ENCODE assay signal across 16 cellular contexts in genomic region chr3:149449799-149450198, GRCh38. TPM values are rescaled to one million over a fixed set of nuclear protein-coding genes. Genes with fewer than 3 reads are reported as not detected.
DNase-seq lines count a peak whose midpoint lies in the region; ATAC-seq and TF ChIP-seq lines count a peak whose summit lies in the region.
"Had no signal": no experiment of that assay in that cellular context is flagged by ENCODE, and none has a peak within 500 bp of the region (broad histone marks: within the 10 kb centered on the region; RNA-seq: fewer than 3 reads in every experiment).

No MANE protein-coding gene starts in this region.

- H3K27me3 ChIP-seq in ACC112 (ENCODE audit: insufficient read depth, low read length) (no peaks in the 10 kb centered on the region), IMR-90 (ENCODE audit: control insufficient read depth, insufficient read depth, low read length) (no peaks in the 10 kb centered on the region), ectodermal cell (ENCODE audit: control insufficient read depth, insufficient read depth, low read length, poor library complexity, severe bottlenecking) (no peaks in the 10 kb centered on the region)
- H3K27me3 ChIP-seq: gastroesophageal sphincter, pancreas had no signal

- H4K20me1 ChIP-seq in IMR-90 (ENCODE audit: insufficient read depth, low read length), result no peaks in the 10 kb centered on the region

- no peak overlapping the region for H3K27ac ChIP-seq in ACC112 (ENCODE audit: low read depth, low read length)
- peak overlapping the region; percentile 19; the same call in 1 of the 2 replicates for H3K27ac ChIP-seq in IMR-90 (ENCODE audit: insufficient read depth, low read length)
- peak overlapping the region; percentile 52 for H3K27ac ChIP-seq in ectodermal cell (ENCODE audit: insufficient read depth, low read depth, low read length, poor library complexity, severe bottlenecking)
- H3K27ac ChIP-seq: gastroesophageal sphincter, pancreas, WERI-Rb-1 had no signal

- H3K4me3 ChIP-seq in ACC112 (ENCODE audit: low read depth, low read length), result no peak overlapping the region
- H3K4me3 ChIP-seq in IMR-90 (ENCODE audit: insufficient read depth, low read depth, low read length), result no peak overlapping the region
- H3K4me3 ChIP-seq in ectodermal cell (ENCODE audit: insufficient read depth, low read depth, low read length), result no peak overlapping the region
- H3K4me3 ChIP-seq: gastroesophageal sphincter, pancreas had no signal

- POLR2A ChIA-PET in IMR-90 (lab: Charles Lee; ENCODE audit: unreplicated experiment), result no interaction called here

- WGBS in IMR-90 (ENCODE audit: extremely low coverage in 2 of 2, insufficient read length in 1 of 2), 2 experiments, result no CpG with 5 or more reads among the region's 4 CpGs
- 45 to 61% methylated on average over 2 to 4 of the region's 4 CpGs for WGBS in ectodermal cell, 2 experiments

- peak overlapping the region; percentile 61; the same call in 1 of the 2 replicates for H3K23ac ChIP-seq in IMR-90 (ENCODE audit: low read depth, low read length)

- peak overlapping the region; percentile 32; the same call in 1 of the 2 replicates for H3K56ac ChIP-seq in IMR-90 (ENCODE audit: extremely low read depth, insufficient read depth, low read length)

- peak overlapping the region; percentile 68 for H4K91ac ChIP-seq in IMR-90 (ENCODE audit: insufficient read depth, low read depth, low read length)

- peak overlapping the region; percentile 91 for H2BK120ac ChIP-seq in IMR-90 (ENCODE audit: low read depth, low read length)

- peak overlapping the region; percentile 83 for H2BK20ac ChIP-seq in IMR-90 (ENCODE audit: low read depth, low read length)

- CTCF ChIA-PET in IMR-90 (lab: Yijun Ruan, JAX), result no interaction called here

- dilution Hi-C loops in IMR-90 (cut with HindIII; ENCODE audit: low sequenced_read_pairs, unreplicated experiment), result no loop called here

- peak overlapping the region; percentile 35 for H4K5ac ChIP-seq in IMR-90 (ENCODE audit: low read depth, low read length)

- H3K9me3 Mint-ChIP-seq in mesothelial cell of epicardium, result peaks cover 18% of the 10 kb centered on the region
- peaks cover 13% of the 10 kb centered on the region for H3K9me3 Mint-ChIP-seq in natural killer cell treated with Interleukin-12 subunit alpha and Interleukin-12 subunit beta and Interleukin-15 and Interleukin-18, amount 100 ng/mL, for 72 hours

- H3K4me1 ChIP-seq in ACC112 (ENCODE audit: control insufficient read depth, insufficient read depth, low read length, unreplicated experiment) (peaks cover 34% of the 10 kb centered on the region), IMR-90 (ENCODE audit: control insufficient read depth, insufficient read depth, low read length) (peaks cover 12% of the 10 kb centered on the region), ectodermal cell (ENCODE audit: control insufficient read depth, insufficient read depth, low read length) (no peaks in the 10 kb centered on the region)
- H3K4me1 ChIP-seq: pancreas had no signal

- peak overlapping the region; percentile 67 to 73; a peak in 3 of 4 replicates for H4K8ac ChIP-seq in IMR-90 (ENCODE audit: low read depth in 2 of 2, low read length in 2 of 2)

- H3K9me3 ChIP-seq in IMR-90 (ENCODE audit: control insufficient read depth, insufficient read depth, low read length) (peaks cover 5% of the 10 kb centered on the region; the same call in 1 of the 2 replicates), ectodermal cell (ENCODE audit: control insufficient read depth, low read length) (peaks cover 2% of the 10 kb centered on the region)
- H3K9me3 ChIP-seq: pancreas had no signal

- no peak for TF ChIP-seq RAD21 in IMR-90 (IDR thresholded peaks at IDR 0.05; ENCODE audit: low read length)

- H2AFZ ChIP-seq in ACC112 (ENCODE audit: low read length, unreplicated experiment) (peak overlapping the region; percentile 57), IMR-90 (replicated peaks; ENCODE audit: low read length, poor library complexity) (peak overlapping the region; percentile 74)

- intact Hi-C loops in IMR-90 (cut with micrococcal nuclease), result no loop called here

- H3K4ac ChIP-seq in IMR-90 (ENCODE audit: low read depth, low read length), result peak overlapping the region; percentile 79

- H2AK5ac ChIP-seq in IMR-90 (ENCODE audit: low read depth, low read length), result peak overlapping the region; percentile 5; the same call in 1 of the 2 replicates

- H3K4me2 ChIP-seq in IMR-90 (ENCODE audit: low read depth, low read length), result no peak overlapping the region

- peaks cover 8% of the 10 kb centered on the region for H3K36me3 Mint-ChIP-seq in mesothelial cell of epicardium
- H3K36me3 Mint-ChIP-seq in natural killer cell treated with Interleukin-12 subunit alpha and Interleukin-12 subunit beta and Interleukin-15 and Interleukin-18, amount 100 ng/mL, for 72 hours, result peaks cover 9% of the 10 kb centered on the region
- H3K36me3 Mint-ChIP-seq: activated naive CD8-positive, alpha-beta T cell treated with anti-CD3 and anti-CD28 coated beads for 36 hours had no signal

- no peak overlapping the region for H3K4me3 Mint-ChIP-seq in mesothelial cell of epicardium
- H3K4me3 Mint-ChIP-seq in natural killer cell treated with Interleukin-12 subunit alpha and Interleukin-12 subunit beta and Interleukin-15 and Interleukin-18, amount 100 ng/mL, for 72 hours, result no peak overlapping the region
- H3K4me3 Mint-ChIP-seq: activated naive CD8-positive, alpha-beta T cell treated with anti-CD3 and anti-CD28 coated beads for 36 hours had no signal

- no TSS peak for BruUV-seq in IMR-90 (replicated peaks; lab: Mats Ljungman, UMichigan)

- peak overlapping the region; percentile 3 for H3K14ac ChIP-seq in IMR-90 (replicated peaks; ENCODE audit: low read depth, low read length)

- H3K9me1 ChIP-seq in IMR-90 (ENCODE audit: insufficient read depth, low read length), result peaks cover 10% of the 10 kb centered on the region; the same call in 1 of the 2 replicates

- no peaks in the 10 kb centered on the region for H3K36me3 ChIP-seq in ACC112 (ENCODE audit: insufficient read depth, low read length)
- H3K36me3 ChIP-seq in IMR-90 (ENCODE audit: control insufficient read depth, insufficient read depth, low read length), result no peaks in the 10 kb centered on the region
- H3K36me3 ChIP-seq in ectodermal cell (ENCODE audit: control insufficient read depth, insufficient read depth, low read length), result no peaks in the 10 kb centered on the region
- H3K36me3 ChIP-seq: gastroesophageal sphincter, pancreas, WERI-Rb-1 had no signal

- TF ChIP-seq CTCF in IMR-90 (conservative IDR thresholded peaks at IDR 0.05; ENCODE audit: low read depth, low read length) (no peak), mesothelial cell of epicardium (IDR thresholded peaks at IDR 0.05; ENCODE audit: unreplicated experiment) (no peak)

- H2BK15ac ChIP-seq in IMR-90 (ENCODE audit: low read depth, low read length), result peak overlapping the region; percentile 79; the same call in 1 of the 3 replicates

- H3K79me2 ChIP-seq in ACC112 (ENCODE audit: control insufficient read depth, insufficient read depth, low read length, unreplicated experiment), result no peaks in the 10 kb centered on the region

- DNase-seq in IMR-90, result peak; percentile 30
- DNase-seq in mesothelial cell of epicardium (ENCODE audit: low spot score in 2 of 2, unreplicated experiment in 2 of 2), result no peak
- no peak for DNase-seq in NCI-H82 (lab: John Stamatoyannopoulos, UW)
- no peak for DNase-seq in NCI-H524 treated with DMSO at 0.1 percent for 48 hours (lab: John Stamatoyannopoulos, UW)
- DNase-seq in natural killer cell treated with Interleukin-12 subunit alpha and Interleukin-12 subunit beta and Interleukin-15 and Interleukin-18, amount 100 ng/mL, for 72 hours (ENCODE audit: low spot score), result no peak
- DNase-seq in G401 (ENCODE audit: low spot score), result no peak
- DNase-seq: activated CD8-positive, alpha-beta memory T cell treated with anti-CD3 and anti-CD28 coated beads, Interleukin-2, amount 50 U/mL, for 48 hours; activated naive CD8-positive, alpha-beta T cell treated with anti-CD3 and anti-CD28 coated beads for 36 hours; cortex of kidney; DMS153; pancreas; WERI-Rb-1 had no signal

- no peak for TF ChIP-seq POLR2A in IMR-90 (IDR thresholded peaks at IDR 0.05; ENCODE audit: low read depth, low read length)

- H2AK9ac ChIP-seq in IMR-90 (replicated peaks; ENCODE audit: low read depth, low read length, poor library complexity), result peak overlapping the region; percentile 65

- peak overlapping the region; percentile 42 for H3K18ac ChIP-seq in IMR-90 (ENCODE audit: low read depth, low read length)

- H3K27ac Mint-ChIP-seq in mesothelial cell of epicardium, result peak overlapping the region; percentile 98
- no peak overlapping the region for H3K27ac Mint-ChIP-seq in natural killer cell treated with Interleukin-12 subunit alpha and Interleukin-12 subunit beta and Interleukin-15 and Interleukin-18, amount 100 ng/mL, for 72 hours
- H3K27ac Mint-ChIP-seq: activated naive CD8-positive, alpha-beta T cell treated with anti-CD3 and anti-CD28 coated beads for 36 hours had no signal

- H3K27me3 Mint-ChIP-seq in mesothelial cell of epicardium (ENCODE audit: low read depth), result no peaks in the 10 kb centered on the region
- peaks cover 0 to 5% of the 10 kb centered on the region in 2 donors for H3K27me3 Mint-ChIP-seq in natural killer cell treated with Interleukin-12 subunit alpha and Interleukin-12 subunit beta and Interleukin-15 and Interleukin-18, amount 100 ng/mL, for 72 hours
- H3K27me3 Mint-ChIP-seq: activated naive CD8-positive, alpha-beta T cell treated with anti-CD3 and anti-CD28 coated beads for 36 hours had no signal

- H2BK5ac ChIP-seq in IMR-90 (ENCODE audit: low read depth, low read length, poor library complexity, severe bottlenecking), result peak overlapping the region; percentile 54

- in situ Hi-C loops in IMR-90 (cut with MboI; ENCODE audit: low sequenced_read_pairs), result no loop called here
- in situ Hi-C loops in G401 (cut with HindIII; ENCODE audit: low sequenced_read_pairs), result no loop called here

- ATAC-seq in IMR-90 (ENCODE audit: low read depth), result peak; percentile 36
- no peak for ATAC-seq in natural killer cell treated with Interleukin-12 subunit alpha and Interleukin-12 subunit beta and Interleukin-15 and Interleukin-18, amount 100 ng/mL, for 72 hours
- ATAC-seq: gastroesophageal sphincter, left lobe of liver had no signal

- no peaks in the 10 kb centered on the region for H3K79me1 ChIP-seq in IMR-90 (ENCODE audit: low read depth in 1 of 2, low read length in 2 of 2)

- peaks cover 32% of the 10 kb centered on the region for H3K4me1 Mint-ChIP-seq in mesothelial cell of epicardium
- peaks cover 10 to 12% of the 10 kb centered on the region in 2 donors for H3K4me1 Mint-ChIP-seq in natural killer cell treated with Interleukin-12 subunit alpha and Interleukin-12 subunit beta and Interleukin-15 and Interleukin-18, amount 100 ng/mL, for 72 hours (ENCODE audit: low read depth in 2 of 2)
- H3K4me1 Mint-ChIP-seq: activated naive CD8-positive, alpha-beta T cell treated with anti-CD3 and anti-CD28 coated beads for 36 hours had no signal

- peak overlapping the region; percentile 26; the same call in 1 of the 2 replicates for H3K9ac ChIP-seq in IMR-90 (ENCODE audit: low read depth, low read length)

RNA-seq across cellular contexts. Expression of gene TM4SF4, which starts 24.7 kb away (rescaled TPM):
- total RNA-seq in IMR-90 (2012; rRNA removed), result 1.1 and 1.6 TPM in 2 replicates
- polyA plus RNA-seq in IMR-90 (2012; rRNA removed), result 0.60 and 0.67 TPM in 2 replicates
- polyA plus RNA-seq in IMR-90 (2012; cell fraction: cytosol; rRNA removed), result 0.08 and 0.75 TPM in 2 replicates
- 0.08 TPM in 1 of 2 replicates, not detected in the other for polyA plus RNA-seq in IMR-90 (2012; cell fraction: nucleus; rRNA removed; ENCODE audit: low replicate concordance)
- not detected for polyA plus RNA-seq in ectodermal cell (2013, experiment 1 of 4)
- polyA plus RNA-seq in ectodermal cell (2013, experiment 2 of 4), result not detected
- polyA plus RNA-seq in ectodermal cell (2013, experiment 3 of 4), result not detected
- polyA plus RNA-seq in ectodermal cell (2013, experiment 4 of 4), result not detected
- total RNA-seq in mesothelial cell of epicardium, result 0.34 to 1.8 TPM (median 1.4 TPM) in 3 replicates
- total RNA-seq in natural killer cell treated with Interleukin-12 subunit alpha and Interleukin-12 subunit beta and Interleukin-15 and Interleukin-18, amount 100 ng/mL, for 72 hours, result not detected
- not detected in 2 replicates for total RNA-seq in G401 (2014; rRNA removed; shearing (Covaris generic))
- total RNA-seq: activated naive CD8-positive, alpha-beta T cell treated with anti-CD3 and anti-CD28 coated beads for 36 hours had no signal
